In genomic region chr5:170296036-170296934, GRCh38 we compare ENCODE assay signal across 1 cellular context.
A peak's percentile ranks its signal among the peaks of the same experiment; 100 is the strongest.
TF ChIP-seq lines count a peak whose summit lies in the region.

No MANE protein-coding gene starts in this region.

TF ChIP-seq in GM12878, 131 proteins besides CTCF, POLR2A, EP300 and RAD21 (continued from another document):
- TF ChIP-seq E4F1 (IDR thresholded peaks at IDR 0.05; ENCODE audit: borderline replicate concordance, partially characterized antibody) (no peak), MLLT1 (IDR thresholded peaks at IDR 0.05) (0 out of 2 replicates have a peak, but pooled peaks have one; percentile 10), MTA2 (IDR thresholded peaks at IDR 0.05; ENCODE audit: low read depth) (no peak), KDM1A (IDR thresholded peaks at IDR 0.05; ENCODE audit: borderline replicate concordance) (no peak), NKRF (conservative IDR thresholded peaks at IDR 0.05) (no peak), IRF3 (IDR thresholded peaks at IDR 0.05) (no peak), RAD51 (IDR thresholded peaks at IDR 0.05) (no peak), GABPA (IDR thresholded peaks at IDR 0.05; ENCODE audit: low read depth) (no peak), PML (IDR thresholded peaks at IDR 0.05; ENCODE audit: low read length) (no peak), CEBPB (IDR thresholded peaks at IDR 0.05; ENCODE audit: borderline replicate concordance in 1 of 2, low read depth in 2 of 2, low read length in 2 of 2) (peak in 1 of 2 experiments; percentile 57; a peak in 1 of 4 replicates), PAX8 (IDR thresholded peaks at IDR 0.05) (no peak), CEBPZ (IDR thresholded peaks at IDR 0.05; ENCODE audit: low read depth, low read length) (no peak), TCF3 (IDR thresholded peaks at IDR 0.05; ENCODE audit: borderline replicate concordance, insufficient read depth, low read depth, low read length) (no peak)
